ENCODE assay signal across 26 cellular contexts in the genomic region with DNA sequence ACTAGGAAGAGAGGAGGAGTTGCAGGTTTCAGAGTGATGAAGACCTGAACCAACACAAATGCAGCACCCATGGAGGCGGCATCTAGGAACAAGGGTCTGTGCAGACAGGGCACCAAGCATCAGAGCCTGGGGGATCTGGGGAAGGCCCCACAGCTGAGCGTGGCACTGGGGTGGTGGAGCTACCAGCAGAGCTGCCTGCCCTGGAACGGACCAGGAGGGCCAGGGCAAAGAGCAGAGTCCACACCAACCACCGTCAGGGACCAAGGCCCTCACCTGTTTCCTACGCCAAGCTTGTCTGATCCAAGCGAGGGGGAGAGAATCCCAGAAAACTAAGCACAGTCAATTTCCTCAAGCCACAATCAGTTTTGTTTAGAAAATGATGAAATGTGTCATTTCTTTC.
DNase-seq lines count a peak whose midpoint lies in the region; ATAC-seq, FAIRE-seq and TF ChIP-seq lines count a peak whose summit lies in the region.
"Had no signal": no experiment of that assay in that cellular context is flagged by ENCODE, and none has a peak within 500 bp of the region (broad histone marks: within the 10 kb centered on the region; RNA-seq: fewer than 3 reads in every experiment).

No MANE protein-coding gene starts in this region.

- no peaks in the 10 kb centered on the region for H4K20me1 ChIP-seq in HepG2 (ENCODE audit: insufficient read depth, low read length)
- H4K20me1 ChIP-seq: BLaER1 treated with 17β-estradiol and CSF1 and Interleukin-3, amounts not matched to agents 10 nM and 100 nM had no signal

- H2BK5ac ChIP-seq in neuronal stem cell (ENCODE audit: low read length), result no peak overlapping the region

- H4K8ac ChIP-seq in neuronal stem cell (ENCODE audit: low read depth, low read length), result no peak overlapping the region

- H4K91ac ChIP-seq in neuronal stem cell (ENCODE audit: low read depth, low read length, poor library complexity), result no peak overlapping the region

- 58% methylated on average over 4 of the region's 6 CpGs for WGBS in esophagus muscularis mucosa
- whole genome bisulfite sequencing in HepG2 (ENCODE audit: low lambda C conversion rate), result 2% methylated on average over 4 of the region's 6 CpGs
- WGBS in neuronal stem cell (ENCODE audit: extremely low coverage in 2 of 2, insufficient read length in 2 of 2, insufficient replicate concordance in 1 of 2), 2 donors, result no CpG with 5 or more reads among the region's 6 CpGs

- H3K9ac ChIP-seq in HepG2 (ENCODE audit: insufficient read depth, low read depth, low read length) (no peak overlapping the region), neuronal stem cell (ENCODE audit: low read depth, low read length, poor library complexity) (no peak overlapping the region)
- H3K9ac ChIP-seq: BLaER1 treated with 17β-estradiol and CSF1 and Interleukin-3, amounts not matched to agents 10 nM and 100 nM had no signal

- intact Hi-C loops in esophagus muscularis mucosa (cut with DNase I) (no loop called here), HepG2 (cut with micrococcal nuclease; ENCODE audit: unreplicated experiment) (no loop called here)

- H3K36me3 ChIP-seq in esophagus muscularis mucosa (no peaks in the 10 kb centered on the region), HepG2 (replicated peaks in 1 of 2; ENCODE audit: control insufficient read depth in 1 of 2, insufficient read depth in 2 of 2, low read length in 2 of 2) (no peaks in the 10 kb centered on the region), neuronal stem cell (replicated peaks in 1 of 2; ENCODE audit: control insufficient read depth in 2 of 2, insufficient read depth in 2 of 2, low read length in 2 of 2) (no peaks in the 10 kb centered on the region)
- H3K36me3 ChIP-seq: BE2C; BLaER1 treated with 17β-estradiol and CSF1 and Interleukin-3, amounts not matched to agents 10 nM and 100 nM; HAP-1 had no signal

- BruUV-seq in HepG2 (replicated peaks; lab: Mats Ljungman, UMichigan), result no TSS peak

- peak overlapping the region; percentile 49 for H3K14ac ChIP-seq in neuronal stem cell (ENCODE audit: low read length)

- H3K4me1 Mint-ChIP-seq in activated T-cell treated with anti-CD3 and anti-CD28 coated beads, Interleukin-2, amount 50 U/mL, for 72 hours (ENCODE audit: low read depth), result no peaks in the 10 kb centered on the region

- H3K27me3 ChIP-seq in esophagus muscularis mucosa (no peaks in the 10 kb centered on the region), HepG2 (ENCODE audit: control insufficient read depth in 1 of 2, insufficient read depth in 2 of 2, low read length in 2 of 2) (no peaks in the 10 kb centered on the region; a peak in 1 of 5 replicates), neuronal stem cell (ENCODE audit: control insufficient read depth in 3 of 3, insufficient read depth in 3 of 3, low read depth in 1 of 3, low read length in 3 of 3) (no peaks in the 10 kb centered on the region)
- H3K27me3 ChIP-seq: BE2C; BLaER1 treated with 17β-estradiol and CSF1 and Interleukin-3, amounts not matched to agents 10 nM and 100 nM had no signal

- H3K9me3 ChIP-seq in esophagus muscularis mucosa, result no peaks in the 10 kb centered on the region
- no peaks in the 10 kb centered on the region for H3K9me3 ChIP-seq in HepG2 (ENCODE audit: low read length)
- no peaks in the 10 kb centered on the region for H3K9me3 ChIP-seq in neuronal stem cell (replicated peaks in 1 of 2; ENCODE audit: control insufficient read depth in 2 of 2, insufficient read depth in 1 of 2, low read depth in 1 of 2, low read length in 2 of 2)
- H3K9me3 ChIP-seq: A549; BE2C; BLaER1 treated with 17β-estradiol and CSF1 and Interleukin-3, amounts not matched to agents 10 nM and 100 nM; HAP-1 had no signal

- ATAC-seq in HepG2, result peak; percentile 51; the same call in 1 of the 3 replicates
- no peak for ATAC-seq in activated T-cell treated with anti-CD3 and anti-CD28 coated beads, Interleukin-2, amount 50 U/mL, for 72 hours (replicated peaks in 1 of 2)
- ATAC-seq: A549, GM23338 had no signal

- TF ChIP-seq CTCF in esophagus muscularis mucosa (IDR thresholded peaks at IDR 0.05), result no peak
- TF ChIP-seq CTCF in HepG2 (CRISPR knock-in tag; IDR thresholded peaks at IDR 0.05), result no peak

- H3K4me2 ChIP-seq in HepG2 (ENCODE audit: low read depth, low read length) (no peak overlapping the region), neuronal stem cell (ENCODE audit: insufficient read depth, low read length, poor library complexity, severe bottlenecking) (no peak overlapping the region)
- H3K4me2 ChIP-seq: A549; BLaER1 treated with 17β-estradiol and CSF1 and Interleukin-3, amounts not matched to agents 10 nM and 100 nM; GM23338 had no signal

- H3K4ac ChIP-seq in neuronal stem cell (ENCODE audit: low read length), result no peak overlapping the region

- H3K4me3 Mint-ChIP-seq in activated T-cell treated with anti-CD3 and anti-CD28 coated beads, Interleukin-2, amount 50 U/mL, for 72 hours, result no peak overlapping the region
- H3K4me3 Mint-ChIP-seq: CD14-positive monocyte; CD4-positive, alpha-beta T cell; CD8-positive, alpha-beta memory T cell; GM23338; HFFc6 had no signal

- TF ChIP-seq POLR2A in esophagus muscularis mucosa (IDR thresholded peaks at IDR 0.05; ENCODE audit: low read depth) (no peak), HepG2 (IDR thresholded peaks at IDR 0.05; ENCODE audit: insufficient read depth in 1 of 2, low read depth in 2 of 2, low read length in 2 of 2) (no peak)

- TF ChIP-seq EP300 in esophagus muscularis mucosa (IDR thresholded peaks at IDR 0.05) (no peak), HepG2 (IDR thresholded peaks at IDR 0.05; ENCODE audit: low read depth in 2 of 2, low read length in 2 of 2) (no peak), HepG2 (CRISPR knock-in tag; IDR thresholded peaks at IDR 0.05; ENCODE audit: borderline replicate concordance) (no peak)

- no peak overlapping the region for H3K27ac ChIP-seq in esophagus muscularis mucosa (replicated peaks in 1 of 4)
- H3K27ac ChIP-seq in HepG2 (ENCODE audit: extremely low read length, insufficient read depth, low read length), result no peak overlapping the region
- no peak overlapping the region for H3K27ac ChIP-seq in neuronal stem cell (replicated peaks; ENCODE audit: low read length)
- H3K27ac ChIP-seq: A549; BLaER1 treated with 17β-estradiol and CSF1 and Interleukin-3, amounts not matched to agents 10 nM and 100 nM had no signal

- no peak for TF ChIP-seq RAD21 in HepG2 (CRISPR knock-in tag; IDR thresholded peaks at IDR 0.05)

- no peak overlapping the region for H3K27ac Mint-ChIP-seq in activated T-cell treated with anti-CD3 and anti-CD28 coated beads, Interleukin-2, amount 50 U/mL, for 72 hours
- H3K27ac Mint-ChIP-seq: CD14-positive monocyte; CD4-positive, alpha-beta T cell; CD8-positive, alpha-beta memory T cell; GM23338; HFFc6 had no signal

- CTCF ChIA-PET in HepG2 (lab: Yijun Ruan, JAX; ENCODE audit: low intra/inter-chr PET ratio, low total read pairs), result no interaction called here

- FAIRE-seq in HepG2 (lab: Jason Lieb, UNC), result no peak
- FAIRE-seq: A549, GM12891, GM18507 had no signal

- H3K36me3 Mint-ChIP-seq in activated T-cell treated with anti-CD3 and anti-CD28 coated beads, Interleukin-2, amount 50 U/mL, for 72 hours (ENCODE audit: insufficient read depth in 2 of 2), result no peaks in the 10 kb centered on the region
- H3K36me3 Mint-ChIP-seq: CD14-positive monocyte; CD8-positive, alpha-beta memory T cell had no signal

- H3K9me3 Mint-ChIP-seq in activated T-cell treated with anti-CD3 and anti-CD28 coated beads, Interleukin-2, amount 50 U/mL, for 72 hours, result no peaks in the 10 kb centered on the region
- H3K9me3 Mint-ChIP-seq: CD4-positive, alpha-beta T cell; CD8-positive, alpha-beta memory T cell; GM23338; HFFc6 had no signal

- no peak overlapping the region for H2AK5ac ChIP-seq in neuronal stem cell (ENCODE audit: low read depth, low read length)

- H3K4me1 ChIP-seq in esophagus muscularis mucosa (peaks cover 0 to 5% (median 0%) of the 10 kb centered on the region in 4 donors), HepG2 (ENCODE audit: insufficient read depth, low read length) (no peaks in the 10 kb centered on the region), neuronal stem cell (ENCODE audit: control insufficient read depth in 2 of 2, insufficient read depth in 1 of 2, low read depth in 1 of 2, low read length in 2 of 2) (peaks cover 0 to 8% of the 10 kb centered on the region in 2 donors)
- H3K4me1 ChIP-seq: A549, BE2C, HAP-1 had no signal

- H3K18ac ChIP-seq in neuronal stem cell (ENCODE audit: low read length), result no peak overlapping the region

- no peak overlapping the region for H2BK12ac ChIP-seq in neuronal stem cell (ENCODE audit: low read length)

- no peak overlapping the region for H2BK15ac ChIP-seq in neuronal stem cell (ENCODE audit: low read length)

- H2BK120ac ChIP-seq in neuronal stem cell (ENCODE audit: low read depth, low read length), result no peak overlapping the region

- H3K23ac ChIP-seq in neuronal stem cell (ENCODE audit: low read depth, low read length, poor library complexity), result no peak overlapping the region

- H2AFZ ChIP-seq in HepG2 (ENCODE audit: low read length) (no peak overlapping the region), neuronal stem cell (ENCODE audit: low read length) (no peak overlapping the region)
- H2AFZ ChIP-seq: GM23338 had no signal

- H3K27me3 Mint-ChIP-seq in activated T-cell treated with anti-CD3 and anti-CD28 coated beads, Interleukin-2, amount 50 U/mL, for 72 hours (ENCODE audit: low read depth), result no peaks in the 10 kb centered on the region

- H3K79me2 ChIP-seq in HepG2 (ENCODE audit: insufficient read depth, low read length), result no peaks in the 10 kb centered on the region

- H3K4me3 ChIP-seq in esophagus muscularis mucosa (no peak overlapping the region), HepG2 (replicated peaks in 1 of 3; ENCODE audit: insufficient read depth in 1 of 3, low read depth in 2 of 3, low read length in 3 of 3) (no peak overlapping the region), neuronal stem cell (ENCODE audit: low read length in 2 of 2) (no peak overlapping the region)
- H3K4me3 ChIP-seq: A549; BLaER1 treated with 17β-estradiol and CSF1 and Interleukin-3, amounts not matched to agents 10 nM and 100 nM; GM23338; HAP-1 had no signal

- POLR2A ChIA-PET in HepG2 (lab: Yijun Ruan, JAX), result no interaction called here

- peak; percentile 39 for DNase-seq in esophagus muscularis mucosa (ENCODE audit: extremely low spot score)
- DNase-seq in HepG2 (ENCODE audit: low spot score), result no peak
- no peak for DNase-seq in neuronal stem cell (ENCODE audit: low spot score)
- DNase-seq in ureter (ENCODE audit: low spot score), result peak; percentile 22
- no peak for DNase-seq in COLO668 (lab: John Stamatoyannopoulos, UW; ENCODE audit: unreplicated experiment)
- DNase-seq in activated T-cell treated with anti-CD3 and anti-CD28 coated beads, Interleukin-2, amount 50 U/mL, for 72 hours, result no peak
- DNase-seq in cerebellar cortex (ENCODE audit: low spot score), result no peak
- DNase-seq: 8988T; ACHN; AML-193; BE2C; Calu3; CD4-positive, alpha-beta T cell; CD8-positive, alpha-beta memory T cell; COR-L47; DMS53; DMS79 treated with DMSO at 0.1 percent for 48 hours; GF-D8; HFFc6 had no signal

- no peaks in the 10 kb centered on the region for H3K79me1 ChIP-seq in neuronal stem cell (ENCODE audit: low read depth, low read length)

- in situ Hi-C loops in HepG2 (cut with HindIII; ENCODE audit: extremely low pct_ligation_motif_present, low pct_unique_long_range_greater_than_20kb), result no loop called here

TF ChIP-seq in HepG2, 621 proteins besides CTCF, POLR2A, EP300 and RAD21 (continues in another document):
- TF ChIP-seq THYN1 (CRISPR knock-in tag; IDR thresholded peaks at IDR 0.05; ENCODE audit: borderline replicate concordance, low read depth) (no peak), NCOA5 (CRISPR knock-in tag; IDR thresholded peaks at IDR 0.05) (no peak)

Comparison
In these comparisons a context has a peak if more than half of its experiments do, and no peak if none do; other contexts are left out.
1. DNase-seq: peak in esophagus muscularis mucosa (single experiment) and ureter (single experiment); none in HepG2 (single experiment), neuronal stem cell (single experiment), COLO668 (single experiment), activated T-cell treated with anti-CD3 and anti-CD28 coated beads, Interleukin-2, amount 50 U/mL, for 72 hours (0 of 2) and cerebellar cortex (single experiment).